In the genomic region with DNA sequence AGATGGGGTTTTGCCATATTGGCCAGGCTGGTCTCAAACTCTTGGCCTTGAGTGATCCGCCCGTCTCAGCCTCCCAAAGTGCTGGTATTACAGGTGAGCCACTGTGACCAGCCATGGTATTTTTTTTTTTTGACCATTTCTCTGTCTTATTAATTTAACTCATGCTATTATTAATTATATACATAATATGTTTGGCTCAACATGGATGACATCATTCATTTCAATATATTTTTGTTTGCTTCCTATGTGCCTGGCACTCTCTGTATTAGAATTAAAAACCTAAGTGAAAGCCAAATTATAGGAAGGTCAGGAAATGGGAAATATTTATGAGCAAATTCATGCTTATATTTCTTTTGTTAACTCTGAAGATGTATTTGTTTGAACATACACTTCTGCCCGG, we compare ENCODE assay signal across 1 cellular context.
TF ChIP-seq lines count a peak whose summit lies in the region.

No MANE protein-coding gene starts in this region.

TF ChIP-seq in GM12878, 131 proteins besides CTCF, POLR2A, EP300 and RAD21:
- no peak for TF ChIP-seq IRF5 (IDR thresholded peaks at IDR 0.05; ENCODE audit: borderline replicate concordance)
- TF ChIP-seq, protein P1, sequence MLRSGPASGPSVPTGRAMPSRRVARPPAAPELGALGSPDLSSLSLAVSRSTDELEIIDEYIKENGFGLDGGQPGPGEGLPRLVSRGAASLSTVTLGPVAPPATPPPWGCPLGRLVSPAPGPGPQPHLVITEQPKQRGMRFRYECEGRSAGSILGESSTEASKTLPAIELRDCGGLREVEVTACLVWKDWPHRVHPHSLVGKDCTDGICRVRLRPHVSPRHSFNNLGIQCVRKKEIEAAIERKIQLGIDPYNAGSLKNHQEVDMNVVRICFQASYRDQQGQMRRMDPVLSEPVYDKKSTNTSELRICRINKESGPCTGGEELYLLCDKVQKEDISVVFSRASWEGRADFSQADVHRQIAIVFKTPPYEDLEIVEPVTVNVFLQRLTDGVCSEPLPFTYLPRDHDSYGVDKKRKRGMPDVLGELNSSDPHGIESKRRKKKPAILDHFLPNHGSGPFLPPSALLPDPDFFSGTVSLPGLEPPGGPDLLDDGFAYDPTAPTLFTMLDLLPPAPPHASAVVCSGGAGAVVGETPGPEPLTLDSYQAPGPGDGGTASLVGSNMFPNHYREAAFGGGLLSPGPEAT (IDR thresholded peaks at IDR 0.05; ENCODE audit: low read depth): no peak
- peak; percentile 57 for TF ChIP-seq ATF7 (IDR thresholded peaks at IDR 0.05; ENCODE audit: low read depth)
